ENCODE assay signal across 10 cellular contexts in the genomic region with DNA sequence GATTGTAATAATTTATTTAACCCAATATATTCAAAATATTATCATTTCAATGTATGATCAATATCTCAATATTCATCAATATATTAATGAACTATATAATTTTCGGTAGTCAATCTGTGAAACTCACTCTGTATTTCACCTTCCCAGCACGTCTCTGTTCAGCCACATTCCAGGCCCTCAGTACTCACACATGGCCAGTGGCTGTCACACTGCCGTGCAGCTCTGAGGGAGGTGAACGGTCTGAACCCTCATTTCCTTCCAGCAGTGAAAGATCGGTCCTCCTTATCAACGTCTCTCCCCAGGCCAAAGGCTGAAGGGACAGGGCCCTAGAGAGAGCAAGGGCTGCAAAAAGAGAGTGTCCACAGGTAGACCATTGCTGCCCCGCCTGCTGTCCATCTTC. TPM values are rescaled to one million over a fixed set of nuclear protein-coding genes. Genes with fewer than 3 reads are reported as not detected.
A peak's percentile ranks its signal among the peaks of the same experiment; 100 is the strongest.
DNase-seq lines count a peak whose midpoint lies in the region; ATAC-seq, FAIRE-seq and TF ChIP-seq lines count a peak whose summit lies in the region.
"Had no signal": no experiment of that assay in that cellular context is flagged by ENCODE, and none has a peak within 500 bp of the region (broad histone marks: within the 10 kb centered on the region; RNA-seq: fewer than 3 reads in every experiment).

No MANE protein-coding gene starts in this region.

- no peak for FAIRE-seq in H1 (lab: Jason Lieb, UNC)
- FAIRE-seq in GM12891 (lab: Jason Lieb, UNC) = no peak

- H3K4me3 ChIP-seq in GM23248 (no peak overlapping the region), OCI-LY7 (ENCODE audit: low read depth, low read length, poor library complexity, severe bottlenecking) (no peak overlapping the region), H1 (ENCODE audit: extremely low read depth in 1 of 4, insufficient read depth in 2 of 4, low read depth in 3 of 4, low read length in 4 of 4) (no peak overlapping the region), skeletal muscle satellite cell (ENCODE audit: low read length) (no peak overlapping the region)

- no peak overlapping the region for H3K56ac ChIP-seq in H1 (replicated peaks; ENCODE audit: insufficient read length, low read depth, low read length)

- WGBS in GM23248 (ENCODE audit: low coverage in 1 of 2, low lambda C conversion rate in 2 of 2, missing lambda C conversion rate in 2 of 2), 2 experiments = 21 to 27% methylated on average over 7 of the region's 7 CpGs
- 78% methylated on average over 7 of the region's 7 CpGs; no CpG with 5 or more reads in 1 of the 2 experiments for WGBS in H1 (ENCODE audit: extremely low coverage in 1 of 2, insufficient coverage in 1 of 2, insufficient read length in 1 of 2, insufficient replicate concordance in 2 of 2, low coverage in 1 of 2, low lambda C conversion rate in 2 of 2, missing lambda C conversion rate in 1 of 2), 2 experiments

- no peaks in the 10 kb centered on the region for H3K23me2 ChIP-seq in H1 (ENCODE audit: low read depth, low read length)

- DNase-seq in GM23248 (no peak), OCI-LY7 (ENCODE audit: low spot score) (no peak), H1 (ENCODE audit: low read depth in 1 of 2, low spot score in 2 of 2) (no peak), DMS79 (lab: John Stamatoyannopoulos, UW) (no peak), GM12891 (ENCODE audit: insufficient read length, low spot score) (no peak)

- H3K9ac ChIP-seq in GM23248 (no peak overlapping the region), H1 (replicated peaks in 1 of 4; ENCODE audit: extremely low read depth in 1 of 4, low read depth in 3 of 4, low read length in 3 of 4) (peak overlapping the region in 1 of 4 experiments; percentile 11; a peak in 1 of 7 replicates), skeletal muscle satellite cell (ENCODE audit: low read depth, low read length) (no peak overlapping the region)

- no peak overlapping the region for H3K4ac ChIP-seq in H1 (replicated peaks; ENCODE audit: insufficient read length, low read depth, low read length)

- ATAC-seq in GM21723 (IDR thresholded peaks at IDR 0.05; ENCODE audit: unreplicated experiment) = no peak

- H3K4me2 ChIP-seq in GM23248 (ENCODE audit: unreplicated experiment) = peak overlapping the region; percentile 62
- H3K4me2 ChIP-seq in OCI-LY7 (ENCODE audit: low read length) = peak overlapping the region; percentile 55
- H3K4me2 ChIP-seq in H1 (ENCODE audit: insufficient read depth in 1 of 2, low read depth in 2 of 2, low read length in 2 of 2) = no peak overlapping the region; a peak in 1 of 4 replicates
- peak overlapping the region; percentile 80 for H3K4me2 ChIP-seq in skeletal muscle satellite cell (ENCODE audit: low read length)

- H2AK5ac ChIP-seq in H1 (ENCODE audit: low read depth, low read length) = no peak overlapping the region

- H3K23ac ChIP-seq in H1 (ENCODE audit: insufficient read length) = no peak overlapping the region

- no peak overlapping the region for H4K91ac ChIP-seq in H1 (replicated peaks; ENCODE audit: insufficient read length, low read length)

- H2AFZ ChIP-seq in GM23248 (peak overlapping the region; percentile 80; the same call in 1 of the 2 replicates), OCI-LY7 (ENCODE audit: low read length) (peak overlapping the region; percentile 85), H1 (ENCODE audit: low read length) (no peak overlapping the region)

- H2BK15ac ChIP-seq in H1 (ENCODE audit: low read length) = no peak overlapping the region

- no peaks in the 10 kb centered on the region for H3F3A ChIP-seq in GM23248 (ENCODE audit: insufficient read depth)

- no peak overlapping the region; the same call in 1 of the 2 replicates for H2BK12ac ChIP-seq in H1 (ENCODE audit: low read depth, low read length)

- no peaks in the 10 kb centered on the region for H3K27me3 ChIP-seq in GM23248 (replicated peaks; ENCODE audit: insufficient read depth)
- H3K27me3 ChIP-seq in H1 (replicated peaks in 1 of 4; ENCODE audit: control insufficient read depth in 3 of 4, extremely low read depth in 1 of 4, insufficient read depth in 3 of 4, low read length in 3 of 4) = no peaks in the 10 kb centered on the region
- H3K27me3 ChIP-seq in skeletal muscle satellite cell (ENCODE audit: control insufficient read depth, insufficient read depth, low read length) = peaks cover 5% of the 10 kb centered on the region
- H3K27me3 ChIP-seq: body of pancreas, esophagus squamous epithelium had no signal

- H3K9me3 ChIP-seq in GM23248 (ENCODE audit: low read depth) (no peaks in the 10 kb centered on the region), OCI-LY7 (ENCODE audit: low read length) (no peaks in the 10 kb centered on the region), H1 (ENCODE audit: insufficient read depth in 2 of 2, low read depth in 1 of 2, low read length in 1 of 2) (no peaks in the 10 kb centered on the region), skeletal muscle satellite cell (replicated peaks; ENCODE audit: low read length) (no peaks in the 10 kb centered on the region)
- H3K9me3 ChIP-seq: body of pancreas, esophagus squamous epithelium had no signal

- H3K79me1 ChIP-seq in H1 (ENCODE audit: low read depth, low read length) = peaks cover 3% of the 10 kb centered on the region

- no peak for TF ChIP-seq EP300 in H1 (IDR thresholded peaks at IDR 0.05; ENCODE audit: borderline replicate concordance in 1 of 2, low read depth in 2 of 2, low read length in 2 of 2)

- H2BK120ac ChIP-seq in H1 (replicated peaks; ENCODE audit: low read depth, low read length) = no peak overlapping the region

- no TSS peak for BruUV-seq in OCI-LY7 (replicated peaks; lab: Mats Ljungman, UMichigan)

- H3K4me1 ChIP-seq in GM23248 (ENCODE audit: insufficient read depth) = peaks cover 10% of the 10 kb centered on the region; the same call in 1 of the 2 replicates
- peaks cover 36% of the 10 kb centered on the region for H3K4me1 ChIP-seq in OCI-LY7 (ENCODE audit: insufficient read depth, low read length, poor library complexity, severe bottlenecking)
- H3K4me1 ChIP-seq in H1 (replicated peaks in 1 of 4; ENCODE audit: control insufficient read depth in 3 of 4, insufficient read depth in 4 of 4, low read length in 3 of 4) = peaks cover 2 to 6% (median 4%) of the 10 kb centered on the region in 4 experiments; a peak in 4 of 7 replicates
- H3K4me1 ChIP-seq in skeletal muscle satellite cell (ENCODE audit: control insufficient read depth, insufficient read depth, low read length) = peaks cover 11% of the 10 kb centered on the region

- H3K14ac ChIP-seq in H1 (ENCODE audit: insufficient read length) = no peak overlapping the region

- no peak overlapping the region for H3K27ac ChIP-seq in GM23248
- H3K27ac ChIP-seq in OCI-LY7 (ENCODE audit: low read depth, low read length, poor library complexity, severe bottlenecking) = no peak overlapping the region
- H3K27ac ChIP-seq in H1 (ENCODE audit: low read depth, low read length) = no peak overlapping the region

- no peak overlapping the region; the same call in 1 of the 2 replicates for H4K8ac ChIP-seq in H1 (ENCODE audit: extremely low read depth, insufficient read depth, low read length)

- H4K20me1 ChIP-seq in GM23248 (ENCODE audit: insufficient read depth) (no peaks in the 10 kb centered on the region), OCI-LY7 (ENCODE audit: insufficient read depth, low read length) (peaks cover 10% of the 10 kb centered on the region), H1 (replicated peaks in 1 of 2; ENCODE audit: control insufficient read depth in 1 of 2, insufficient read depth in 2 of 2, low read length in 2 of 2) (peaks cover 0 to 2% of the 10 kb centered on the region in 2 experiments)

- H4K5ac ChIP-seq in H1 (ENCODE audit: insufficient read length, low read depth, low read length) = no peak overlapping the region

- no peak overlapping the region for H2BK5ac ChIP-seq in H1 (ENCODE audit: low read depth, low read length)

- H2BK20ac ChIP-seq in H1 (ENCODE audit: low read length) = no peak overlapping the region

- no peak overlapping the region for H3K18ac ChIP-seq in H1 (ENCODE audit: extremely low read depth, low read length)

- TF ChIP-seq POLR2A in H1 (IDR thresholded peaks at IDR 0.05; ENCODE audit: control extremely low read depth in 1 of 2, low read depth in 2 of 2, low read length in 2 of 2) (no peak), GM12891 (IDR thresholded peaks at IDR 0.05; ENCODE audit: low read depth, low read length) (no peak)

- TF ChIP-seq CTCF in OCI-LY7 (conservative IDR thresholded peaks at IDR 0.05; ENCODE audit: low read length) (no peak), H1 (IDR thresholded peaks at IDR 0.05; ENCODE audit: control extremely low read depth in 1 of 3, insufficient read depth in 1 of 3, low read depth in 1 of 3, low read length in 3 of 3) (no peak)

- no peak for TF ChIP-seq RAD21 in H1 (IDR thresholded peaks at IDR 0.05 in 1 of 2, conservative IDR thresholded peaks at IDR 0.05 in 1 of 2; ENCODE audit: low read depth in 2 of 2, low read length in 2 of 2)

- H3K9me2 ChIP-seq in GM23248 (ENCODE audit: insufficient read depth) (no peaks in the 10 kb centered on the region), OCI-LY7 (ENCODE audit: insufficient read depth, low read length) (no peaks in the 10 kb centered on the region)

- POLR2A ChIA-PET in OCI-LY7 (lab: Charles Lee) = interaction anchor here (0.6 kb wide), 1 partner anchor 1042 kb away, joined by 7 read pairs; no protein-coding TSS in a partner anchor
- POLR2A ChIA-PET in H1 (lab: Charles Lee; ENCODE audit: partially characterized antibody) = no interaction called here

- H3K36me3 ChIP-seq in GM23248 (ENCODE audit: low read depth) (no peaks in the 10 kb centered on the region), OCI-LY7 (ENCODE audit: insufficient read depth, low read length) (peaks cover 32% of the 10 kb centered on the region), H1 (ENCODE audit: control insufficient read depth in 2 of 4, insufficient read depth in 4 of 4, low read length in 3 of 4) (no peaks in the 10 kb centered on the region), skeletal muscle satellite cell (ENCODE audit: insufficient read depth, low read length) (peaks cover 13% of the 10 kb centered on the region)

- CTCF ChIA-PET in OCI-LY7 (lab: Charles Lee; ENCODE audit: unreplicated experiment) = no interaction called here
- CTCF ChIA-PET in H1 (lab: Charles Lee; ENCODE audit: partially characterized antibody) = interaction anchor here (2.0 kb wide), 1 partner anchor 28 kb away, joined by 5 read pairs; no protein-coding TSS in a partner anchor

- intact Hi-C loops in OCI-LY7 (cut with micrococcal nuclease; ENCODE audit: unreplicated experiment) = loop anchor here (1.0 to 10.0 kb wide), 5 partner anchors 107 to 647 kb away; a partner anchor contains a TSS

- H3K79me2 ChIP-seq in GM23248 (ENCODE audit: insufficient read depth) = peaks cover 40% of the 10 kb centered on the region
- peaks cover 38% of the 10 kb centered on the region for H3K79me2 ChIP-seq in OCI-LY7 (ENCODE audit: insufficient read depth, low read depth, low read length)
- H3K79me2 ChIP-seq in H1 (ENCODE audit: control insufficient read depth in 1 of 2, insufficient read depth in 2 of 2, low read length in 2 of 2) = peaks cover 3 to 36% of the 10 kb centered on the region in 2 experiments; a peak in 3 of 4 replicates

- in situ Hi-C loops in GM23248 (cut with MboI) = no loop called here

RNA-seq across cellular contexts. Expression of a gene that starts 39.5 kb away (rescaled TPM):
- 14.1 and 15.6 TPM in 2 replicates for total RNA-seq in GM23248 (2014; rRNA removed; shearing (Covaris generic))
- 2.8 and 3.8 TPM in 2 replicates for polyA plus RNA-seq in GM23248 (2016; fragmentation: Nextera tagmentation; extraction: Ambion mirVana)
- 24.7 and 29.0 TPM in 2 replicates for total RNA-seq in OCI-LY7 (2014; rRNA removed; shearing (Covaris generic))
- total RNA-seq in OCI-LY7 (2022) = 32.9 and 33.3 TPM in 2 replicates
- total RNA-seq in H1 (2021; fragmentation: NEBNext Ultra II Directional; extraction: Animal tissue kit (Norgen Biotek cat#: 25700)) = 35.6 and 39.9 TPM in 2 replicates
- 3.6 and 4.6 TPM in 2 replicates for polyA plus RNA-seq in H1 (2011; rRNA removed)
- 7.7 TPM for polyA plus RNA-seq in H1 (2011; cell fraction: cytosol; rRNA removed)
- 6.3 TPM for polyA plus RNA-seq in H1 (2011; cell fraction: nucleus; rRNA removed)
- 6.2 to 11.4 TPM (median 8.8 TPM) in 4 replicates for polyA plus RNA-seq in H1 (2012, experiment 1 of 2)
- polyA plus RNA-seq in H1 (2012, experiment 2 of 2) = 0.97 TPM
- polyA plus RNA-seq in H1 (2013, experiment 1 of 2) = 14.6 TPM
- 13.8 TPM for polyA plus RNA-seq in H1 (2013, experiment 2 of 2)
- polyA minus RNA-seq in H1 (2011; rRNA and poly(A)+ RNA removed) = 40.8 and 66.4 TPM in 2 replicates
- 16.7 TPM for polyA minus RNA-seq in H1 (2011; cell fraction: cytosol; rRNA and poly(A)+ RNA removed)
- 119 TPM for polyA minus RNA-seq in H1 (2011; cell fraction: nucleus; rRNA and poly(A)+ RNA removed)
- 20.5 and 30.4 TPM in 2 replicates for total RNA-seq in skeletal muscle satellite cell (2012; rRNA removed)
- 3.4 TPM for polyA plus RNA-seq in GM12891 (2012; ENCODE audit: low read depth, missing spikeins)

RNA-seq across cellular contexts. Expression of a gene that starts 44.5 kb away (rescaled TPM):
- not detected in 2 replicates for total RNA-seq in GM23248 (2014; rRNA removed; shearing (Covaris generic))
- polyA plus RNA-seq in GM23248 (2016; fragmentation: Nextera tagmentation; extraction: Ambion mirVana) = not detected in 2 replicates
- total RNA-seq in OCI-LY7 (2014; rRNA removed; shearing (Covaris generic)) = not detected in 2 replicates
- not detected in 2 replicates for total RNA-seq in OCI-LY7 (2022)
- total RNA-seq in H1 (2021; fragmentation: NEBNext Ultra II Directional; extraction: Animal tissue kit (Norgen Biotek cat#: 25700)) = not detected in 2 replicates
- polyA plus RNA-seq in H1 (2011; rRNA removed) = not detected in 2 replicates
- polyA plus RNA-seq in H1 (2011; cell fraction: cytosol; rRNA removed) = not detected
- not detected for polyA plus RNA-seq in H1 (2011; cell fraction: nucleus; rRNA removed)
- polyA plus RNA-seq in H1 (2012, experiment 1 of 2) = not detected in 4 replicates
- polyA plus RNA-seq in H1 (2012, experiment 2 of 2) = not detected
- not detected for polyA plus RNA-seq in H1 (2013, experiment 1 of 2)
- not detected for polyA plus RNA-seq in H1 (2013, experiment 2 of 2)
- polyA minus RNA-seq in H1 (2011; rRNA and poly(A)+ RNA removed) = not detected in 2 replicates
- not detected for polyA minus RNA-seq in H1 (2011; cell fraction: cytosol; rRNA and poly(A)+ RNA removed)
- not detected for polyA minus RNA-seq in H1 (2011; cell fraction: nucleus; rRNA and poly(A)+ RNA removed)
- total RNA-seq in skeletal muscle satellite cell (2012; rRNA removed) = not detected in 2 replicates
- polyA plus RNA-seq in GM12891 (2012; ENCODE audit: low read depth, missing spikeins) = not detected
- total RNA-seq: body of pancreas, esophagus squamous epithelium, left colon had no signal

Comparison
In these comparisons a context has a peak if more than half of its experiments do, and no peak if none do; other contexts are left out.
1. H3K4me2 ChIP-seq: peak in GM23248 (single experiment), OCI-LY7 (single experiment) and skeletal muscle satellite cell (single experiment); none in H1 (0 of 2).